ENCODE assay signal across 10 cellular contexts in the genomic region with DNA sequence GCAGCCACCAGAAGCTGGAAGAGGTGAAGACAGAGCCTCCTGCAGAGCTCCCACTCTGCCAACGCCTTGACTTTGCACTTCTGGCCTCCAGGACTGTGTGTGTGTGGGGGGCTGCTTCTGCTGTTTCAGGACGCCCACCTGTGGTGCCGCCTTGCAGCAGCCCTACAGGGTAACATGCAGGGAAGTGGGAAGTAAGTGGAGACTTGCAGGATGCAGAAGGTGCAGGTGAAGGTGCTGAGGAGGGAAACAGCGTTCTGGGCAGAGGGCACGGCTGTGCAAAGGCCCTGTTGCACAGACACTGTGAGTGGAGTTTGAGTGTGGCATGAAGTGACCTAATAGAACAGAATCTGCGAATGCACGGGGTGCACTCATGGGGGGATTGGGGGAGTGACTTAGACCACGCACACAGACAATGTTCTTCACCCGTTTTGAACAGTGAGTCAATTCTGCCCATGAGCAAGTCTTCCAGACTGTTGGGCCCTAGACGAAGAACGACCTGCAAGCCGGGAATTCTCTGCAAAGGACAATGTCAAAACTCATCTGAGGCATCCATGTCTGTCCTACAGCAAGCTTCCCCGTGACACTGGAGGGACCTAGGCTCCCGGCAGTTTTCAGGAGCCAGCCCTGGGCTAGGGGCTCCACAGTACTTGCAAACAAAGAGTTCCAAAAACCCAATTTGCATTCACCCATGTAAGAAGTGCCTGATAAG. TPM values are rescaled to one million over a fixed set of nuclear protein-coding genes. Genes with fewer than 3 reads are reported as not detected.
DNase-seq lines count a peak whose midpoint lies in the region; ATAC-seq, FAIRE-seq and TF ChIP-seq lines count a peak whose summit lies in the region.
"Had no signal": no experiment of that assay in that cellular context is flagged by ENCODE, and none has a peak within 500 bp of the region (broad histone marks: within the 10 kb centered on the region; RNA-seq: fewer than 3 reads in every experiment).

No MANE protein-coding gene starts in this region.

- no peak for DNase-seq in GM23338 (ENCODE audit: low spot score)
- no peak for DNase-seq in activated naive CD8-positive, alpha-beta T cell treated with anti-CD3 and anti-CD28 coated beads for 36 hours
- DNase-seq in kidney: no peak
- no peak for DNase-seq in NCI-H226
- DNase-seq in NK-92 treated with Interleukin-12 subunit alpha and Interleukin-12 subunit beta, amount 100 ng/mL, for 24 hours (lab: John Stamatoyannopoulos, UW): no peak
- DNase-seq: DMS79, NCI-H69 had no signal

- H3K9me3 ChIP-seq in kidney (ENCODE audit: control insufficient read depth in 1 of 2, low read length in 2 of 2): no peaks in the 10 kb centered on the region

- H3K4me1 Mint-ChIP-seq in GM23338: peaks cover 50% of the 10 kb centered on the region
- peaks cover 63% of the 10 kb centered on the region for H3K4me1 Mint-ChIP-seq in activated naive CD8-positive, alpha-beta T cell treated with anti-CD3 and anti-CD28 coated beads for 36 hours

- ATAC-seq in GM23338: peak; percentile 24; the same call in 2 of the 3 replicates
- ATAC-seq in HG03039 (IDR thresholded peaks at IDR 0.05; ENCODE audit: unreplicated experiment): no peak
- ATAC-seq in HG03108 (IDR thresholded peaks at IDR 0.05; ENCODE audit: unreplicated experiment): no peak

- no peak for FAIRE-seq in kidney (lab: Jason Lieb, UNC)

- peaks cover 6% of the 10 kb centered on the region for H3K27me3 Mint-ChIP-seq in GM23338 (ENCODE audit: insufficient read depth, low read depth, poor library complexity)
- no peaks in the 10 kb centered on the region for H3K27me3 Mint-ChIP-seq in activated naive CD8-positive, alpha-beta T cell treated with anti-CD3 and anti-CD28 coated beads for 36 hours

- no peaks in the 10 kb centered on the region; the same call in 1 of the 2 replicates for H4K20me1 ChIP-seq in GM23338 (replicated peaks; ENCODE audit: insufficient read depth)

- H3K9me3 Mint-ChIP-seq in GM23338: no peaks in the 10 kb centered on the region
- H3K9me3 Mint-ChIP-seq in activated naive CD8-positive, alpha-beta T cell treated with anti-CD3 and anti-CD28 coated beads for 36 hours: peaks cover 6% of the 10 kb centered on the region

- TF ChIP-seq CTCF in GM23338 (conservative IDR thresholded peaks at IDR 0.05; ENCODE audit: low read depth in 2 of 2): no peak
- no peak for TF ChIP-seq CTCF in kidney (IDR thresholded peaks at IDR 0.05; ENCODE audit: borderline replicate concordance, extremely low read depth, insufficient read depth)

- H3K4me2 ChIP-seq in GM23338: no peak overlapping the region

- H3K79me2 ChIP-seq in GM23338 (replicated peaks; ENCODE audit: insufficient read depth): peaks cover 7% of the 10 kb centered on the region; the same call in 1 of the 2 replicates

- H3K9me2 ChIP-seq in GM23338 (ENCODE audit: insufficient read depth): no peaks in the 10 kb centered on the region

- H3K36me3 Mint-ChIP-seq in GM23338 (ENCODE audit: low read depth): peaks cover 6% of the 10 kb centered on the region; the same call in 2 of the 3 replicates
- peaks cover 63% of the 10 kb centered on the region for H3K36me3 Mint-ChIP-seq in activated naive CD8-positive, alpha-beta T cell treated with anti-CD3 and anti-CD28 coated beads for 36 hours

- no peak overlapping the region for H3K27ac ChIP-seq in GM23338 (ENCODE audit: low read depth)
- H3K27ac ChIP-seq in kidney (ENCODE audit: low read depth in 2 of 2, low read length in 2 of 2): peak overlapping the region; percentile 93 to 96
- peak overlapping the region in 19 of 21 experiments; percentile 2 to 89 (median 78) for H3K27ac ChIP-seq in skin epidermis

- H3K4me3 Mint-ChIP-seq in GM23338: no peak overlapping the region
- no peak overlapping the region for H3K4me3 Mint-ChIP-seq in activated naive CD8-positive, alpha-beta T cell treated with anti-CD3 and anti-CD28 coated beads for 36 hours

- no peaks in the 10 kb centered on the region for H3K27me3 ChIP-seq in GM23338 (ENCODE audit: insufficient read depth)

- no peak overlapping the region for H2AFZ ChIP-seq in GM23338

- H3K4me1 ChIP-seq in GM23338 (ENCODE audit: insufficient read depth): peaks cover 17% of the 10 kb centered on the region
- peaks cover 30 to 36% of the 10 kb centered on the region in 2 donors for H3K4me1 ChIP-seq in kidney (ENCODE audit: control insufficient read depth in 1 of 2, insufficient read depth in 1 of 2, low read depth in 1 of 2, low read length in 2 of 2)

- H3K4me3 ChIP-seq in GM23338 (no peak overlapping the region), kidney (ENCODE audit: low read length in 2 of 2) (no peak overlapping the region), skin epidermis (no peak overlapping the region)

- intact Hi-C loops in kidney (cut with DNase I): no loop called here

- H3K9ac ChIP-seq in kidney (ENCODE audit: low read length in 2 of 2): peak overlapping the region in 1 of 2 donors; percentile 52

- no peaks in the 10 kb centered on the region for H3F3A ChIP-seq in GM23338 (replicated peaks; ENCODE audit: low read depth)

- no peak overlapping the region for H3K27ac Mint-ChIP-seq in GM23338
- H3K27ac Mint-ChIP-seq in activated naive CD8-positive, alpha-beta T cell treated with anti-CD3 and anti-CD28 coated beads for 36 hours: peak overlapping the region; percentile 32

- H3K36me3 ChIP-seq in GM23338 (ENCODE audit: insufficient read depth) (no peaks in the 10 kb centered on the region), kidney (ENCODE audit: control insufficient read depth in 1 of 2, insufficient read depth in 2 of 2, low read length in 2 of 2) (no peaks in the 10 kb centered on the region)

TF ChIP-seq in GM23338, 12 proteins besides CTCF, POLR2A, EP300 and RAD21:
- TF ChIP-seq CREB1 (CRISPR knock-in tag; IDR thresholded peaks at IDR 0.05; ENCODE audit: low read depth) (no peak), POLR2AphosphoS5 (IDR thresholded peaks at IDR 0.05; ENCODE audit: low read depth) (no peak), ZNF114 (CRISPR knock-in tag; IDR thresholded peaks at IDR 0.05) (no peak), EZH2phosphoT487 (IDR thresholded peaks at IDR 0.05; ENCODE audit: unreplicated experiment) (no peak), NANOG (IDR thresholded peaks at IDR 0.05; ENCODE audit: borderline replicate concordance) (no peak)
- TF ChIP-seq, protein P1, sequence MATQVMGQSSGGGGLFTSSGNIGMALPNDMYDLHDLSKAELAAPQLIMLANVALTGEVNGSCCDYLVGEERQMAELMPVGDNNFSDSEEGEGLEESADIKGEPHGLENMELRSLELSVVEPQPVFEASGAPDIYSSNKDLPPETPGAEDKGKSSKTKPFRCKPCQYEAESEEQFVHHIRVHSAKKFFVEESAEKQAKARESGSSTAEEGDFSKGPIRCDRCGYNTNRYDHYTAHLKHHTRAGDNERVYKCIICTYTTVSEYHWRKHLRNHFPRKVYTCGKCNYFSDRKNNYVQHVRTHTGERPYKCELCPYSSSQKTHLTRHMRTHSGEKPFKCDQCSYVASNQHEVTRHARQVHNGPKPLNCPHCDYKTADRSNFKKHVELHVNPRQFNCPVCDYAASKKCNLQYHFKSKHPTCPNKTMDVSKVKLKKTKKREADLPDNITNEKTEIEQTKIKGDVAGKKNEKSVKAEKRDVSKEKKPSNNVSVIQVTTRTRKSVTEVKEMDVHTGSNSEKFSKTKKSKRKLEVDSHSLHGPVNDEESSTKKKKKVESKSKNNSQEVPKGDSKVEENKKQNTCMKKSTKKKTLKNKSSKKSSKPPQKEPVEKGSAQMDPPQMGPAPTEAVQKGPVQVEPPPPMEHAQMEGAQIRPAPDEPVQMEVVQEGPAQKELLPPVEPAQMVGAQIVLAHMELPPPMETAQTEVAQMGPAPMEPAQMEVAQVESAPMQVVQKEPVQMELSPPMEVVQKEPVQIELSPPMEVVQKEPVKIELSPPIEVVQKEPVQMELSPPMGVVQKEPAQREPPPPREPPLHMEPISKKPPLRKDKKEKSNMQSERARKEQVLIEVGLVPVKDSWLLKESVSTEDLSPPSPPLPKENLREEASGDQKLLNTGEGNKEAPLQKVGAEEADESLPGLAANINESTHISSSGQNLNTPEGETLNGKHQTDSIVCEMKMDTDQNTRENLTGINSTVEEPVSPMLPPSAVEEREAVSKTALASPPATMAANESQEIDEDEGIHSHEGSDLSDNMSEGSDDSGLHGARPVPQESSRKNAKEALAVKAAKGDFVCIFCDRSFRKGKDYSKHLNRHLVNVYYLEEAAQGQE (IDR thresholded peaks at IDR 0.05; ENCODE audit: unreplicated experiment): no peak

RNA-seq across cellular contexts. Expression of gene MBP, which starts 19.1 kb away (rescaled TPM):
- total RNA-seq in GM23338 (2014; rRNA removed; shearing (Covaris generic)): 20.7 and 22.9 TPM in 2 replicates
- polyA plus RNA-seq in GM23338 (2016; fragmentation: Nextera tagmentation; extraction: Ambion mirVana): 14.6 and 18.4 TPM in 2 replicates
- 10 to 100 TPM; 41.2 to 45.9 TPM for total RNA-seq in activated naive CD8-positive, alpha-beta T cell treated with anti-CD3 and anti-CD28 coated beads for 36 hours
- total RNA-seq in kidney: 61.2 TPM
- 15.1 TPM for polyA plus RNA-seq in kidney (ENCODE audit: insufficient read depth, low read depth, low replicate concordance)
